1 cellular context compared by ENCODE assay signal in the genomic region with DNA sequence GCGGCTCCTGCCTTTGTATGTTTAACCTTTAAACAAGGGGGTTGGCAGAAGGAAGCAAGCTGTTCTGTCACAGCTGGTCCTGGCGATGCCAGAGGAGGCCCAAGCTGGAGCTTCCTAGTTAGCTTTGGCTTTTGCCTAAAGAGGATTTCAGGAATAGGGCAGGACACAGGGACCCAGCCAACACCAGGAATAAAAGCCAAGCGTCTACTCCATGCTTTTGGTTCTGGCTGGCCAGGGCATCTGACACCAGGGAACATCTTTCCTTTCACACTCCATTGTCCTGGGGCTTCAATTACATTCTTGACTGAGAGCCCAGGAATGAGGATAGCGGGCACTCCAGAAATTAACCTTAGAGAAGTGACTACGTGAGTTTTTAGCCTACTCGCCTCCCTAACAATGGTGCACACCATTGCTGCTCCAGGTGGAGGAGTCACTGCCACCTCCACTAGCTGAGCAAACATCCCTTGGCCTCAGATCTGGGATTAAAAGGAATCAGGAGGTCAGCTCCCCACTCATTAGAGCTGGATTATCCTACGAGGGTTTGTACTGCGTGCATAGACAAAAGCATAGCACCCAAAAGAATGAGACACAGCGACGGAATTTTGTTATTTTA.
TF ChIP-seq lines count a peak whose summit lies in the region.

No MANE protein-coding gene starts in this region.

TF ChIP-seq in GM23338, 12 proteins besides CTCF, POLR2A, EP300 and RAD21:
- TF ChIP-seq STAT1 (IDR thresholded peaks at IDR 0.05; ENCODE audit: unreplicated experiment): no peak
- TF ChIP-seq JUNB (IDR thresholded peaks at IDR 0.05; ENCODE audit: unreplicated experiment): no peak
- TF ChIP-seq ZNF331 (CRISPR knock-in tag; IDR thresholded peaks at IDR 0.05; ENCODE audit: low read depth): no peak
- no peak for TF ChIP-seq CREB1 (CRISPR knock-in tag; IDR thresholded peaks at IDR 0.05; ENCODE audit: low read depth)
- TF ChIP-seq POLR2AphosphoS5 (IDR thresholded peaks at IDR 0.05; ENCODE audit: low read depth): no peak
- TF ChIP-seq, protein P1, sequence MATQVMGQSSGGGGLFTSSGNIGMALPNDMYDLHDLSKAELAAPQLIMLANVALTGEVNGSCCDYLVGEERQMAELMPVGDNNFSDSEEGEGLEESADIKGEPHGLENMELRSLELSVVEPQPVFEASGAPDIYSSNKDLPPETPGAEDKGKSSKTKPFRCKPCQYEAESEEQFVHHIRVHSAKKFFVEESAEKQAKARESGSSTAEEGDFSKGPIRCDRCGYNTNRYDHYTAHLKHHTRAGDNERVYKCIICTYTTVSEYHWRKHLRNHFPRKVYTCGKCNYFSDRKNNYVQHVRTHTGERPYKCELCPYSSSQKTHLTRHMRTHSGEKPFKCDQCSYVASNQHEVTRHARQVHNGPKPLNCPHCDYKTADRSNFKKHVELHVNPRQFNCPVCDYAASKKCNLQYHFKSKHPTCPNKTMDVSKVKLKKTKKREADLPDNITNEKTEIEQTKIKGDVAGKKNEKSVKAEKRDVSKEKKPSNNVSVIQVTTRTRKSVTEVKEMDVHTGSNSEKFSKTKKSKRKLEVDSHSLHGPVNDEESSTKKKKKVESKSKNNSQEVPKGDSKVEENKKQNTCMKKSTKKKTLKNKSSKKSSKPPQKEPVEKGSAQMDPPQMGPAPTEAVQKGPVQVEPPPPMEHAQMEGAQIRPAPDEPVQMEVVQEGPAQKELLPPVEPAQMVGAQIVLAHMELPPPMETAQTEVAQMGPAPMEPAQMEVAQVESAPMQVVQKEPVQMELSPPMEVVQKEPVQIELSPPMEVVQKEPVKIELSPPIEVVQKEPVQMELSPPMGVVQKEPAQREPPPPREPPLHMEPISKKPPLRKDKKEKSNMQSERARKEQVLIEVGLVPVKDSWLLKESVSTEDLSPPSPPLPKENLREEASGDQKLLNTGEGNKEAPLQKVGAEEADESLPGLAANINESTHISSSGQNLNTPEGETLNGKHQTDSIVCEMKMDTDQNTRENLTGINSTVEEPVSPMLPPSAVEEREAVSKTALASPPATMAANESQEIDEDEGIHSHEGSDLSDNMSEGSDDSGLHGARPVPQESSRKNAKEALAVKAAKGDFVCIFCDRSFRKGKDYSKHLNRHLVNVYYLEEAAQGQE (IDR thresholded peaks at IDR 0.05; ENCODE audit: unreplicated experiment): no peak
- TF ChIP-seq, protein P2, sequence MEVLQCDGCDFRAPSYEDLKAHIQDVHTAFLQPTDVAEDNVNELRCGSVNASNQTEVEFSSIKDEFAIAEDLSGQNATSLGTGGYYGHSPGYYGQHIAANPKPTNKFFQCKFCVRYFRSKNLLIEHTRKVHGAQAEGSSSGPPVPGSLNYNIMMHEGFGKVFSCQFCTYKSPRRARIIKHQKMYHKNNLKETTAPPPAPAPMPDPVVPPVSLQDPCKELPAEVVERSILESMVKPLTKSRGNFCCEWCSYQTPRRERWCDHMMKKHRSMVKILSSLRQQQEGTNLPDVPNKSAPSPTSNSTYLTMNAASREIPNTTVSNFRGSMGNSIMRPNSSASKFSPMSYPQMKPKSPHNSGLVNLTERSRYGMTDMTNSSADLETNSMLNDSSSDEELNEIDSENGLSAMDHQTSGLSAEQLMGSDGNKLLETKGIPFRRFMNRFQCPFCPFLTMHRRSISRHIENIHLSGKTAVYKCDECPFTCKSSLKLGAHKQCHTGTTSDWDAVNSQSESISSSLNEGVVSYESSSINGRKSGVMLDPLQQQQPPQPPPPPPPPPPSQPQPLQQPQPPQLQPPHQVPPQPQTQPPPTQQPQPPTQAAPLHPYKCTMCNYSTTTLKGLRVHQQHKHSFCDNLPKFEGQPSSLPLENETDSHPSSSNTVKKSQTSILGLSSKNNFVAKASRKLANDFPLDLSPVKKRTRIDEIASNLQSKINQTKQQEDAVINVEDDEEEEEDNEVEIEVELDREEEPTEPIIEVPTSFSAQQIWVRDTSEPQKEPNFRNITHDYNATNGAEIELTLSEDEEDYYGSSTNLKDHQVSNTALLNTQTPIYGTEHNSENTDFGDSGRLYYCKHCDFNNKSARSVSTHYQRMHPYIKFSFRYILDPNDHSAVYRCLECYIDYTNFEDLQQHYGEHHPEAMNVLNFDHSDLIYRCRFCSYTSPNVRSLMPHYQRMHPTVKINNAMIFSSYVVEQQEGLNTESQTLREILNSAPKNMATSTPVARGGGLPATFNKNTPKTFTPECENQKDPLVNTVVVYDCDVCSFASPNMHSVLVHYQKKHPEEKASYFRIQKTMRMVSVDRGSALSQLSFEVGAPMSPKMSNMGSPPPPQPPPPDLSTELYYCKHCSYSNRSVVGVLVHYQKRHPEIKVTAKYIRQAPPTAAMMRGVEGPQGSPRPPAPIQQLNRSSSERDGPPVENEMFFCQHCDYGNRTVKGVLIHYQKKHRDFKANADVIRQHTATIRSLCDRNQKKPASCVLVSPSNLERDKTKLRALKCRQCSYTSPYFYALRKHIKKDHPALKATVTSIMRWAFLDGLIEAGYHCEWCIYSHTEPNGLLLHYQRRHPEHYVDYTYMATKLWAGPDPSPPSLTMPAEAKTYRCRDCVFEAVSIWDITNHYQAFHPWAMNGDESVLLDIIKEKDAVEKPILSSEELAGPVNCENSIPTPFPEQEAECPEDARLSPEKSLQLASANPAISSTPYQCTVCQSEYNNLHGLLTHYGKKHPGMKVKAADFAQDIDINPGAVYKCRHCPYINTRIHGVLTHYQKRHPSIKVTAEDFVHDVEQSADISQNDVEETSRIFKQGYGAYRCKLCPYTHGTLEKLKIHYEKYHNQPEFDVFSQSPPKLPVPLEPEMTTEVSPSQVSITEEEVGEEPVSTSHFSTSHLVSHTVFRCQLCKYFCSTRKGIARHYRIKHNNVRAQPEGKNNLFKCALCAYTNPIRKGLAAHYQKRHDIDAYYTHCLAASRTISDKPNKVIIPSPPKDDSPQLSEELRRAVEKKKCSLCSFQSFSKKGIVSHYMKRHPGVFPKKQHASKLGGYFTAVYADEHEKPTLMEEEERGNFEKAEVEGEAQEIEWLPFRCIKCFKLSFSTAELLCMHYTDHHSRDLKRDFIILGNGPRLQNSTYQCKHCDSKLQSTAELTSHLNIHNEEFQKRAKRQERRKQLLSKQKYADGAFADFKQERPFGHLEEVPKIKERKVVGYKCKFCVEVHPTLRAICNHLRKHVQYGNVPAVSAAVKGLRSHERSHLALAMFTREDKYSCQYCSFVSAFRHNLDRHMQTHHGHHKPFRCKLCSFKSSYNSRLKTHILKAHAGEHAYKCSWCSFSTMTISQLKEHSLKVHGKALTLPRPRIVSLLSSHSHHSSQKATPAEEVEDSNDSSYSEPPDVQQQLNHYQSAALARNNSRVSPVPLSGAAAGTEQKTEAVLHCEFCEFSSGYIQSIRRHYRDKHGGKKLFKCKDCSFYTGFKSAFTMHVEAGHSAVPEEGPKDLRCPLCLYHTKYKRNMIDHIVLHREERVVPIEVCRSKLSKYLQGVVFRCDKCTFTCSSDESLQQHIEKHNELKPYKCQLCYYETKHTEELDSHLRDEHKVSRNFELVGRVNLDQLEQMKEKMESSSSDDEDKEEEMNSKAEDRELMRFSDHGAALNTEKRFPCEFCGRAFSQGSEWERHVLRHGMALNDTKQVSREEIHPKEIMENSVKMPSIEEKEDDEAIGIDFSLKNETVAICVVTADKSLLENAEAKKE (CRISPR knock-in tag; IDR thresholded peaks at IDR 0.05): no peak
- no peak for TF ChIP-seq ZNF114 (CRISPR knock-in tag; IDR thresholded peaks at IDR 0.05)
- TF ChIP-seq EZH2 (IDR thresholded peaks at IDR 0.05; ENCODE audit: low read depth, unreplicated experiment): no peak
- TF ChIP-seq EZH2phosphoT487 (IDR thresholded peaks at IDR 0.05; ENCODE audit: unreplicated experiment): no peak
- no peak for TF ChIP-seq NANOG (IDR thresholded peaks at IDR 0.05; ENCODE audit: borderline replicate concordance)
- TF ChIP-seq, protein P3, sequence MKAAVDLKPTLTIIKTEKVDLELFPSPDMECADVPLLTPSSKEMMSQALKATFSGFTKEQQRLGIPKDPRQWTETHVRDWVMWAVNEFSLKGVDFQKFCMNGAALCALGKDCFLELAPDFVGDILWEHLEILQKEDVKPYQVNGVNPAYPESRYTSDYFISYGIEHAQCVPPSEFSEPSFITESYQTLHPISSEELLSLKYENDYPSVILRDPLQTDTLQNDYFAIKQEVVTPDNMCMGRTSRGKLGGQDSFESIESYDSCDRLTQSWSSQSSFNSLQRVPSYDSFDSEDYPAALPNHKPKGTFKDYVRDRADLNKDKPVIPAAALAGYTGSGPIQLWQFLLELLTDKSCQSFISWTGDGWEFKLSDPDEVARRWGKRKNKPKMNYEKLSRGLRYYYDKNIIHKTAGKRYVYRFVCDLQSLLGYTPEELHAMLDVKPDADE (IDR thresholded peaks at IDR 0.05): no peak
